1 cellular context compared by ENCODE assay signal in the genomic region with DNA sequence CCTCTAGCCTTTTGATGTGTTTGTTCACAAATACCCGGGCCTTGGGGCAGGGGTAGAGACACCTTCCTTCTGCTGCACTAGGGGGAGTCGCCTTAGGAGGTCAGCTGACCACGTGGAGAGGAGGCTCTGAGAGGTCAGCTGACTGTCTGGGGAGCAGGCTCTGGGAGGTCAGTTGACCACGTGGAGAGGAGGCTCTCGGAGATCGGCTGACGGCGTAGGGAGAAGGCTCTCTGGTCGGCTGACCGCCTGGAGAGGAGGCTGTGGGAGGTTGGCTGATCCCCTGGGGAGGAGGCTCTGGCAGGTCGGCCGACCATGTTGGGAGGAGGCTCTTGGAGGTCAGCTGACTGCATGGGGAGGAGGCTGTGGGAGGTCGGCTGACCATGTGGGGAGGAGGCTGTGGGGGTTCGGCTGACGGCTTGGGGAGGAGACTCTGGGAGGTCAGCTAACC.
A peak's percentile ranks its signal among the peaks of the same experiment; 100 is the strongest.
TF ChIP-seq lines count a peak whose summit lies in the region.

No MANE protein-coding gene starts in this region.

TF ChIP-seq in K562, 482 proteins besides CTCF, POLR2A, EP300 and RAD21 (continued from another document and continues in another):
- TF ChIP-seq, protein P1, sequence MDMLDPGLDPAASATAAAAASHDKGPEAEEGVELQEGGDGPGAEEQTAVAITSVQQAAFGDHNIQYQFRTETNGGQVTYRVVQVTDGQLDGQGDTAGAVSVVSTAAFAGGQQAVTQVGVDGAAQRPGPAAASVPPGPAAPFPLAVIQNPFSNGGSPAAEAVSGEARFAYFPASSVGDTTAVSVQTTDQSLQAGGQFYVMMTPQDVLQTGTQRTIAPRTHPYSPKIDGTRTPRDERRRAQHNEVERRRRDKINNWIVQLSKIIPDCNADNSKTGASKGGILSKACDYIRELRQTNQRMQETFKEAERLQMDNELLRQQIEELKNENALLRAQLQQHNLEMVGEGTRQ (CRISPR knock-in tag; IDR thresholded peaks at IDR 0.05): peak; percentile 92
- peak; percentile 59; the same call in 1 of the 2 replicates for TF ChIP-seq TOE1 (IDR thresholded peaks at IDR 0.05; ENCODE audit: borderline replicate concordance)
- TF ChIP-seq TOE1 (CRISPR knock-in tag; IDR thresholded peaks at IDR 0.05; ENCODE audit: borderline replicate concordance, low read depth): no peak
- no peak for TF ChIP-seq POLR3G (IDR thresholded peaks at IDR 0.05; ENCODE audit: extremely low read depth, insufficient read length, insufficient replicate concordance)
- no peak for TF ChIP-seq ZC3H4 (CRISPR knock-in tag; IDR thresholded peaks at IDR 0.05; ENCODE audit: borderline replicate concordance)
- no peak for TF ChIP-seq ESRRB (CRISPR knock-in tag; IDR thresholded peaks at IDR 0.05; ENCODE audit: borderline replicate concordance)
- TF ChIP-seq SMAD1 (IDR thresholded peaks at IDR 0.05; ENCODE audit: low read depth, low read length, partially characterized antibody): no peak
- TF ChIP-seq, protein P2, sequence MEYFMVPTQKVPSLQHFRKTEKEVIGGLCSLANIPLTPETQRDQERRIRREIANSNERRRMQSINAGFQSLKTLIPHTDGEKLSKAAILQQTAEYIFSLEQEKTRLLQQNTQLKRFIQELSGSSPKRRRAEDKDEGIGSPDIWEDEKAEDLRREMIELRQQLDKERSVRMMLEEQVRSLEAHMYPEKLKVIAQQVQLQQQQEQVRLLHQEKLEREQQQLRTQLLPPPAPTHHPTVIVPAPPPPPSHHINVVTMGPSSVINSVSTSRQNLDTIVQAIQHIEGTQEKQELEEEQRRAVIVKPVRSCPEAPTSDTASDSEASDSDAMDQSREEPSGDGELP (CRISPR knock-in tag; IDR thresholded peaks at IDR 0.05; ENCODE audit: borderline replicate concordance): peak; percentile 66; the same call in 1 of the 2 replicates
- TF ChIP-seq RUNX1 (IDR thresholded peaks at IDR 0.05; ENCODE audit: low read depth): no peak
- TF ChIP-seq, protein P3, sequence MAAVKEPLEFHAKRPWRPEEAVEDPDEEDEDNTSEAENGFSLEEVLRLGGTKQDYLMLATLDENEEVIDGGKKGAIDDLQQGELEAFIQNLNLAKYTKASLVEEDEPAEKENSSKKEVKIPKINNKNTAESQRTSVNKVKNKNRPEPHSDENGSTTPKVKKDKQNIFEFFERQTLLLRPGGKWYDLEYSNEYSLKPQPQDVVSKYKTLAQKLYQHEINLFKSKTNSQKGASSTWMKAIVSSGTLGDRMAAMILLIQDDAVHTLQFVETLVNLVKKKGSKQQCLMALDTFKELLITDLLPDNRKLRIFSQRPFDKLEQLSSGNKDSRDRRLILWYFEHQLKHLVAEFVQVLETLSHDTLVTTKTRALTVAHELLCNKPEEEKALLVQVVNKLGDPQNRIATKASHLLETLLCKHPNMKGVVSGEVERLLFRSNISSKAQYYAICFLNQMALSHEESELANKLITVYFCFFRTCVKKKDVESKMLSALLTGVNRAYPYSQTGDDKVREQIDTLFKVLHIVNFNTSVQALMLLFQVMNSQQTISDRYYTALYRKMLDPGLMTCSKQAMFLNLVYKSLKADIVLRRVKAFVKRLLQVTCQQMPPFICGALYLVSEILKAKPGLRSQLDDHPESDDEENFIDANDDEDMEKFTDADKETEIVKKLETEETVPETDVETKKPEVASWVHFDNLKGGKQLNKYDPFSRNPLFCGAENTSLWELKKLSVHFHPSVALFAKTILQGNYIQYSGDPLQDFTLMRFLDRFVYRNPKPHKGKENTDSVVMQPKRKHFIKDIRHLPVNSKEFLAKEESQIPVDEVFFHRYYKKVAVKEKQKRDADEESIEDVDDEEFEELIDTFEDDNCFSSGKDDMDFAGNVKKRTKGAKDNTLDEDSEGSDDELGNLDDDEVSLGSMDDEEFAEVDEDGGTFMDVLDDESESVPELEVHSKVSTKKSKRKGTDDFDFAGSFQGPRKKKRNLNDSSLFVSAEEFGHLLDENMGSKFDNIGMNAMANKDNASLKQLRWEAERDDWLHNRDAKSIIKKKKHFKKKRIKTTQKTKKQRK (IDR thresholded peaks at IDR 0.05; ENCODE audit: borderline replicate concordance, low read depth, low read length): no peak
- TF ChIP-seq RNF2 (IDR thresholded peaks at IDR 0.05): peak; percentile 34; the same call in 1 of the 2 replicates
- 0 out of 4 replicates have a peak, but pooled peaks have one; percentile 9 to 30 for TF ChIP-seq NRF1 (conservative IDR thresholded peaks at IDR 0.05 in 1 of 2, IDR thresholded peaks at IDR 0.05 in 1 of 2)
- TF ChIP-seq TAF1 (IDR thresholded peaks at IDR 0.05; ENCODE audit: control insufficient read depth, extremely low read depth, insufficient read depth, low read length, severe bottlenecking): no peak
- TF ChIP-seq XRCC3 (IDR thresholded peaks at IDR 0.05): no peak
- TF ChIP-seq, protein P4, sequence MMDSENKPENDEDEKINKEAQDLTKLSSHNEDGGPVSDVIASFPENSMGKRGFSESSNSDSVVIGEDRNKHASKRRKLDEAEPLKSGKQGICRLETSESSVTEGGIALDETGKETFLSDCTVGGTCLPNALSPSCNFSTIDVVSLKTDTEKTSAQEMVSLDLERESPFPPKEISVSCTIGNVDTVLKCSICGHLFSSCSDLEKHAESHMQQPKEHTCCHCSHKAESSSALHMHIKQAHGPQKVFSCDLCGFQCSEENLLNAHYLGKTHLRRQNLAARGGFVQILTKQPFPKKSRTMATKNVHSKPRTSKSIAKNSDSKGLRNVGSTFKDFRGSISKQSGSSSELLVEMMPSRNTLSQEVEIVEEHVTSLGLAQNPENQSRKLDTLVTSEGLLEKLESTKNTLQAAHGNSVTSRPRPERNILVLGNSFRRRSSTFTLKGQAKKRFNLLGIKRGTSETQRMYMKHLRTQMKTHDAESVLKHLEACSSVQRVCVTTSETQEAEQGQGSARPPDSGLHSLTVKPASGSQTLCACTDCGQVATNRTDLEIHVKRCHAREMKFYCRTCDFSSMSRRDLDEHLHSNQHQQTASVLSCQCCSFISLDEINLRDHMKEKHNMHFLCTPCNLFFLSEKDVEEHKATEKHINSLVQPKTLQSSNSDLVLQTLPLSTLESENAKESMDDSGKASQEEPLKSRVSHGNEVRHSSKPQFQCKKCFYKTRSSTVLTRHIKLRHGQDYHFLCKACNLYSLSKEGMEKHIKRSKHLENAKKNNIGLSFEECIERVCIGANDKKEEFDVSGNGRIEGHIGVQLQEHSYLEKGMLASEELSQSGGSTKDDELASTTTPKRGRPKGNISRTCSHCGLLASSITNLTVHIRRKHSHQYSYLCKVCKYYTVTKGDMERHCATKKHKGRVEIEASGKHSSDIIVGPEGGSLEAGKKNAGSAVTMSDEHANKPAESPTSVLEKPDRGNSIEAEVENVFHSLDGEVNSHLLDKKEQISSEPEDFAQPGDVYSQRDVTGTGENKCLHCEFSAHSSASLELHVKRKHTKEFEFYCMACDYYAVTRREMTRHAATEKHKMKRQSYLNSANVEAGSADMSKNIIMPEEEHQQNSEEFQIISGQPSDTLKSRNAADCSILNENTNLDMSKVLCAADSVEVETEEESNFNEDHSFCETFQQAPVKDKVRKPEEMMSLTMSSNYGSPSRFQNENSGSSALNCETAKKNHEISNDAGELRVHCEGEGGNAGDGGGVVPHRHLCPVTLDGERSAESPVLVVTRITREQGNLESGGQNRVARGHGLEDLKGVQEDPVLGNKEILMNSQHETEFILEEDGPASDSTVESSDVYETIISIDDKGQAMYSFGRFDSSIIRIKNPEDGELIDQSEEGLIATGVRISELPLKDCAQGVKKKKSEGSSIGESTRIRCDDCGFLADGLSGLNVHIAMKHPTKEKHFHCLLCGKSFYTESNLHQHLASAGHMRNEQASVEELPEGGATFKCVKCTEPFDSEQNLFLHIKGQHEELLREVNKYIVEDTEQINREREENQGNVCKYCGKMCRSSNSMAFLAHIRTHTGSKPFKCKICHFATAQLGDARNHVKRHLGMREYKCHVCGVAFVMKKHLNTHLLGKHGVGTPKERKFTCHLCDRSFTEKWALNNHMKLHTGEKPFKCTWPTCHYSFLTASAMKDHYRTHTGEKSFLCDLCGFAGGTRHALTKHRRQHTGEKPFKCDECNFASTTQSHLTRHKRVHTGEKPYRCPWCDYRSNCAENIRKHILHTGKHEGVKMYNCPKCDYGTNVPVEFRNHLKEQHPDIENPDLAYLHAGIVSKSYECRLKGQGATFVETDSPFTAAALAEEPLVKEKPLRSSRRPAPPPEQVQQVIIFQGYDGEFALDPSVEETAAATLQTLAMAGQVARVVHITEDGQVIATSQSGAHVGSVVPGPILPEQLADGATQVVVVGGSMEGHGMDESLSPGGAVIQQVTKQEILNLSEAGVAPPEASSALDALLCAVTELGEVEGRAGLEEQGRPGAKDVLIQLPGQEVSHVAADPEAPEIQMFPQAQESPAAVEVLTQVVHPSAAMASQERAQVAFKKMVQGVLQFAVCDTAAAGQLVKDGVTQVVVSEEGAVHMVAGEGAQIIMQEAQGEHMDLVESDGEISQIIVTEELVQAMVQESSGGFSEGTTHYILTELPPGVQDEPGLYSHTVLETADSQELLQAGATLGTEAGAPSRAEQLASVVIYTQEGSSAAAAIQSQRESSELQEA (IDR thresholded peaks at IDR 0.05; ENCODE audit: low read depth): no peak
- 0 out of 2 replicates have a peak, but pooled peaks have one; percentile 48 for TF ChIP-seq ERF (CRISPR knock-in tag; IDR thresholded peaks at IDR 0.05)
- no peak for TF ChIP-seq GABPA (tag; conservative IDR thresholded peaks at IDR 0.05; ENCODE audit: low read depth)
- TF ChIP-seq, protein P5, sequence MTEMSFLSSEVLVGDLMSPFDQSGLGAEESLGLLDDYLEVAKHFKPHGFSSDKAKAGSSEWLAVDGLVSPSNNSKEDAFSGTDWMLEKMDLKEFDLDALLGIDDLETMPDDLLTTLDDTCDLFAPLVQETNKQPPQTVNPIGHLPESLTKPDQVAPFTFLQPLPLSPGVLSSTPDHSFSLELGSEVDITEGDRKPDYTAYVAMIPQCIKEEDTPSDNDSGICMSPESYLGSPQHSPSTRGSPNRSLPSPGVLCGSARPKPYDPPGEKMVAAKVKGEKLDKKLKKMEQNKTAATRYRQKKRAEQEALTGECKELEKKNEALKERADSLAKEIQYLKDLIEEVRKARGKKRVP (CRISPR knock-in tag; IDR thresholded peaks at IDR 0.05): no peak
- TF ChIP-seq CREM (IDR thresholded peaks at IDR 0.05; ENCODE audit: low read depth): no peak
- no peak for TF ChIP-seq ZKSCAN3 (CRISPR knock-in tag; IDR thresholded peaks at IDR 0.05)
- TF ChIP-seq KLF16 (IDR thresholded peaks at IDR 0.05): peak; percentile 1; the same call in 1 of the 2 replicates
- peak; percentile 54 for TF ChIP-seq CBFA2T2 (conservative IDR thresholded peaks at IDR 0.05)
- TF ChIP-seq, protein P6, sequence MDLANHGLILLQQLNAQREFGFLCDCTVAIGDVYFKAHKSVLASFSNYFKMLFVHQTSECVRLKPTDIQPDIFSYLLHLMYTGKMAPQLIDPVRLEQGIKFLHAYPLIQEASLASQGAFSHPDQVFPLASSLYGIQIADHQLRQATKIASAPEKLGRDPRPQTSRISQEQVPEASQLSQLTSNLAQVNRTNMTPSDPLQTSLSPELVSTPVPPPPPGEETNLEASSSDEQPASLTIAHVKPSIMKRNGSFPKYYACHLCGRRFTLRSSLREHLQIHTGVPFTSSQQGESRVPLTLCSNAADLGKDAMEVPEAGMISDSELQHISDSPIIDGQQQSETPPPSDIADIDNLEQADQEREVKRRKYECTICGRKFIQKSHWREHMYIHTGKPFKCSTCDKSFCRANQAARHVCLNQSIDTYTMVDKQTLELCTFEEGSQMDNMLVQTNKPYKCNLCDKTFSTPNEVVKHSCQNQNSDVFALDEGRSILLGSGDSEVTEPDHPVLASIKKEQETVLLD (IDR thresholded peaks at IDR 0.05): no peak
- peak; percentile 13 to 51; a peak in 1 of 4 replicates for TF ChIP-seq MAZ (CRISPR knock-in tag; conservative IDR thresholded peaks at IDR 0.05 in 1 of 2, IDR thresholded peaks at IDR 0.05 in 1 of 2)
- no peak for TF ChIP-seq RBM25 (IDR thresholded peaks at IDR 0.05; ENCODE audit: low read depth, low read length, severe bottlenecking)
- no peak for TF ChIP-seq MCM7 (IDR thresholded peaks at IDR 0.05)
- TF ChIP-seq ZNF12 (CRISPR knock-in tag; IDR thresholded peaks at IDR 0.05): no peak
- peak; percentile 41; the same call in 1 of the 2 replicates for TF ChIP-seq RBFOX2 (IDR thresholded peaks at IDR 0.05; ENCODE audit: low read depth, low read length)
- no peak for TF ChIP-seq STAT5A (IDR thresholded peaks at IDR 0.05; ENCODE audit: borderline replicate concordance, low read length)
- TF ChIP-seq FOXA3 (CRISPR knock-in tag; conservative IDR thresholded peaks at IDR 0.05 in 1 of 2, IDR thresholded peaks at IDR 0.05 in 1 of 2): no peak
- no peak for TF ChIP-seq U2AF1 (optimal IDR thresholded peaks at IDR 0.05; ENCODE audit: low read depth, low read length)
- peak; percentile 54; the same call in 1 of the 2 replicates for TF ChIP-seq EP400 (IDR thresholded peaks at IDR 0.05)
- TF ChIP-seq, protein P7, sequence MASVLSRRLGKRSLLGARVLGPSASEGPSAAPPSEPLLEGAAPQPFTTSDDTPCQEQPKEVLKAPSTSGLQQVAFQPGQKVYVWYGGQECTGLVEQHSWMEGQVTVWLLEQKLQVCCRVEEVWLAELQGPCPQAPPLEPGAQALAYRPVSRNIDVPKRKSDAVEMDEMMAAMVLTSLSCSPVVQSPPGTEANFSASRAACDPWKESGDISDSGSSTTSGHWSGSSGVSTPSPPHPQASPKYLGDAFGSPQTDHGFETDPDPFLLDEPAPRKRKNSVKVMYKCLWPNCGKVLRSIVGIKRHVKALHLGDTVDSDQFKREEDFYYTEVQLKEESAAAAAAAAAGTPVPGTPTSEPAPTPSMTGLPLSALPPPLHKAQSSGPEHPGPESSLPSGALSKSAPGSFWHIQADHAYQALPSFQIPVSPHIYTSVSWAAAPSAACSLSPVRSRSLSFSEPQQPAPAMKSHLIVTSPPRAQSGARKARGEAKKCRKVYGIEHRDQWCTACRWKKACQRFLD (CRISPR knock-in tag; IDR thresholded peaks at IDR 0.05): peak; percentile 53
- no peak for TF ChIP-seq TARDBP (IDR thresholded peaks at IDR 0.05)
- TF ChIP-seq, protein P8, sequence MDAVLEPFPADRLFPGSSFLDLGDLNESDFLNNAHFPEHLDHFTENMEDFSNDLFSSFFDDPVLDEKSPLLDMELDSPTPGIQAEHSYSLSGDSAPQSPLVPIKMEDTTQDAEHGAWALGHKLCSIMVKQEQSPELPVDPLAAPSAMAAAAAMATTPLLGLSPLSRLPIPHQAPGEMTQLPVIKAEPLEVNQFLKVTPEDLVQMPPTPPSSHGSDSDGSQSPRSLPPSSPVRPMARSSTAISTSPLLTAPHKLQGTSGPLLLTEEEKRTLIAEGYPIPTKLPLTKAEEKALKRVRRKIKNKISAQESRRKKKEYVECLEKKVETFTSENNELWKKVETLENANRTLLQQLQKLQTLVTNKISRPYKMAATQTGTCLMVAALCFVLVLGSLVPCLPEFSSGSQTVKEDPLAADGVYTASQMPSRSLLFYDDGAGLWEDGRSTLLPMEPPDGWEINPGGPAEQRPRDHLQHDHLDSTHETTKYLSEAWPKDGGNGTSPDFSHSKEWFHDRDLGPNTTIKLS (IDR thresholded peaks at IDR 0.05; ENCODE audit: borderline replicate concordance, low read depth): peak; percentile 31; the same call in 1 of the 2 replicates
- no peak for TF ChIP-seq PTTG1 (tag; IDR thresholded peaks at IDR 0.05; ENCODE audit: low read depth)
- TF ChIP-seq, protein P9, sequence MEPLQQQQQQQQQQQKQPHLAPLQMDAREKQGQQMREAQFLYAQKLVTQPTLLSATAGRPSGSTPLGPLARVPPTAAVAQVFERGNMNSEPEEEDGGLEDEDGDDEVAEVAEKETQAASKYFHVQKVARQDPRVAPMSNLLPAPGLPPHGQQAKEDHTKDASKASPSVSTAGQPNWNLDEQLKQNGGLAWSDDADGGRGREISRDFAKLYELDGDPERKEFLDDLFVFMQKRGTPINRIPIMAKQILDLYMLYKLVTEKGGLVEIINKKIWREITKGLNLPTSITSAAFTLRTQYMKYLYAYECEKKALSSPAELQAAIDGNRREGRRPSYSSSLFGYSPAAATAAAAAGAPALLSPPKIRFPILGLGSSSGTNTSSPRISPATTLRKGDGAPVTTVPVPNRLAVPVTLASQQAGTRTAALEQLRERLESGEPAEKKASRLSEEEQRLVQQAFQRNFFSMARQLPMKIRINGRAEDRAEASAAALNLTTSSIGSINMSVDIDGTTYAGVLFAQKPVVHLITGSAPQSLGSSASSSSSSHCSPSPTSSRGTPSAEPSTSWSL (CRISPR knock-in tag; IDR thresholded peaks at IDR 0.05; ENCODE audit: borderline replicate concordance): 0 out of 2 replicates have a peak, but pooled peaks have one; percentile 67
